ENCODE assay signal across 13 cellular contexts in the genomic region with DNA sequence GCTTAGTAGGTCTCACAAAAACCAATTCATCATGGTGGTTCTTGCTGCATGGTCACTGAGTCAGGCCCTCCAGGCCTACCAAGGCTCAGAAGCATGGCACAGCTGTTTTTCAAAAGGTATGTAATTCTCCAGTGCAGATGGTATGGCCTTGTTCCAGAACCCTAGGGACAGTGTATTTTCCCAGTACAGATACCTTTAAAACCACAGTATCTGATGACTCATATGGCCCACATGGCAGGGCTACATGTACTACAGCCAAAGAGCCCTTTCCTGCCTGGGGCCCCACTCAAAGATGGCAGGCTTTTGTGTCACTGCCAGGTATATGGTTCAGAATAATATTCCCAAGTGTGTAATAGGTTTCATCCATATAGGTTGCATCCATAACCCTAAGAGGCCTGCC. TPM values are rescaled to one million over a fixed set of nuclear protein-coding genes. Genes with fewer than 3 reads are reported as not detected.
DNase-seq lines count a peak whose midpoint lies in the region; ATAC-seq, FAIRE-seq and TF ChIP-seq lines count a peak whose summit lies in the region.
"Had no signal": no experiment of that assay in that cellular context is flagged by ENCODE, and none has a peak within 500 bp of the region (broad histone marks: within the 10 kb centered on the region; RNA-seq: fewer than 3 reads in every experiment).

No MANE protein-coding gene starts in this region.

- H3K9ac ChIP-seq in endothelial cell of umbilical vein (replicated peaks; ENCODE audit: extremely low read depth, insufficient read depth, low read length) = no peak overlapping the region

- no peak for TF ChIP-seq POLR2A in endothelial cell of umbilical vein (IDR thresholded peaks at IDR 0.05; ENCODE audit: low read depth, low read length)

- H3K27ac ChIP-seq in endothelial cell of umbilical vein (ENCODE audit: insufficient read depth, low read depth, low read length) = no peak overlapping the region
- H3K27ac ChIP-seq: lower lobe of right lung, transverse colon had no signal

- peaks cover 36% of the 10 kb centered on the region for H3K4me1 ChIP-seq in endothelial cell of umbilical vein (ENCODE audit: control insufficient read depth, extremely low read depth, insufficient read depth, low read length)
- H3K4me1 ChIP-seq: transverse colon had no signal

- POLR2A ChIA-PET in endothelial cell of umbilical vein (lab: Charles Lee) = no interaction called here

- peak; percentile 4 for DNase-seq in stimulated activated CD4-positive, alpha-beta T cell treated with anti-CD3 and anti-CD28 coated beads, Interleukin-4, amount 100 ng/mL, for 24 hours
- no peak for DNase-seq in stimulated activated CD4-positive, alpha-beta T cell treated with anti-CD3 and anti-CD28 coated beads, Interleukin-1b, Interleukin-23, amount 100 ng/mL, for 48 hours
- DNase-seq in RKO (ENCODE audit: low spot score) = peak; percentile 18
- peak; percentile 60 for DNase-seq in endothelial cell of umbilical vein (ENCODE audit: low read depth, low spot score)
- no peak for DNase-seq in NK-92 (lab: John Stamatoyannopoulos, UW; ENCODE audit: unreplicated experiment)
- DNase-seq in KG1 (lab: John Stamatoyannopoulos, UW) = no peak
- DNase-seq in effector CD8-positive, alpha-beta T cell (lab: John Stamatoyannopoulos, UW) = no peak
- DNase-seq: activated CD4-positive, alpha-beta T cell treated with anti-CD3 and anti-CD28 coated beads, Interleukin-2, amount 50 U/mL, for 4 hours; effector CD4-positive, alpha-beta T cell; lower lobe of right lung; transverse colon had no signal

- no peak overlapping the region for H3K4me2 ChIP-seq in endothelial cell of umbilical vein (ENCODE audit: insufficient read depth, low read length)

- CTCF ChIA-PET in endothelial cell of umbilical vein (lab: Charles Lee) = interaction anchor here (2.3 kb wide), 1 partner anchor 44 kb away, joined by 5 read pairs; no protein-coding TSS in a partner anchor

- intact Hi-C loops in endothelial cell of umbilical vein (cut with micrococcal nuclease) = no loop called here

- dilution Hi-C loops in endothelial cell of umbilical vein (cut with MboI; ENCODE audit: extremely low pct_ligation_motif_present, low sequenced_read_pairs) = no loop called here

- H4K20me1 ChIP-seq in endothelial cell of umbilical vein (replicated peaks; ENCODE audit: control insufficient read depth, extremely low read depth, insufficient read depth, low read length) = no peaks in the 10 kb centered on the region

- H3K27me3 ChIP-seq in endothelial cell of umbilical vein (ENCODE audit: control insufficient read depth in 2 of 2, insufficient read depth in 2 of 2, low read length in 2 of 2) = no peaks in the 10 kb centered on the region
- H3K27me3 ChIP-seq: transverse colon had no signal

- BruUV-seq in endothelial cell of umbilical vein (replicated peaks; lab: Mats Ljungman, UMichigan) = no TSS peak

- no peak for TF ChIP-seq CTCF in endothelial cell of umbilical vein (IDR thresholded peaks at IDR 0.05; ENCODE audit: extremely low read depth in 1 of 2, insufficient read depth in 1 of 2, low read depth in 1 of 2, low read length in 2 of 2)

- H3K79me2 ChIP-seq in endothelial cell of umbilical vein (ENCODE audit: control insufficient read depth, insufficient read depth, low read length) = no peaks in the 10 kb centered on the region

- H3K36me3 ChIP-seq in endothelial cell of umbilical vein (ENCODE audit: control insufficient read depth in 2 of 2, extremely low read depth in 1 of 2, insufficient read depth in 2 of 2, low read length in 2 of 2) = no peaks in the 10 kb centered on the region
- H3K36me3 ChIP-seq: lower lobe of right lung, transverse colon had no signal

- ATAC-seq in GM21381 (IDR thresholded peaks at IDR 0.05; ENCODE audit: unreplicated experiment) = no peak
- ATAC-seq: lower lobe of right lung had no signal

- peak; percentile 62 for FAIRE-seq in endothelial cell of umbilical vein (lab: Jason Lieb, UNC)

- no peaks in the 10 kb centered on the region for H3K9me1 ChIP-seq in endothelial cell of umbilical vein (replicated peaks; ENCODE audit: control insufficient read depth, extremely low read depth, insufficient read depth, low read length)

- no peaks in the 10 kb centered on the region for H3K9me3 ChIP-seq in endothelial cell of umbilical vein (replicated peaks; ENCODE audit: control insufficient read depth, insufficient read depth, low read length)
- H3K9me3 ChIP-seq: lower lobe of right lung, transverse colon had no signal

- H2AFZ ChIP-seq in endothelial cell of umbilical vein (ENCODE audit: low read depth, low read length) = no peak overlapping the region

- no peak overlapping the region for H3K4me3 ChIP-seq in endothelial cell of umbilical vein (replicated peaks in 1 of 3; ENCODE audit: insufficient read depth in 1 of 3, low read depth in 1 of 3, low read length in 3 of 3)
- H3K4me3 ChIP-seq: lower lobe of right lung, transverse colon had no signal

TF ChIP-seq in endothelial cell of umbilical vein, 7 proteins besides CTCF, POLR2A, EP300 and RAD21:
- TF ChIP-seq, protein P1, sequence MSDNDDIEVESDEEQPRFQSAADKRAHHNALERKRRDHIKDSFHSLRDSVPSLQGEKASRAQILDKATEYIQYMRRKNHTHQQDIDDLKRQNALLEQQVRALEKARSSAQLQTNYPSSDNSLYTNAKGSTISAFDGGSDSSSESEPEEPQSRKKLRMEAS (IDR thresholded peaks at IDR 0.05; ENCODE audit: insufficient read depth, insufficient read length) = no peak
- no peak for TF ChIP-seq POLR2AphosphoS5 (IDR thresholded peaks at IDR 0.05; ENCODE audit: insufficient read depth, low read depth, low read length)
- peak; percentile 50 for TF ChIP-seq JUN (IDR thresholded peaks at IDR 0.05; ENCODE audit: borderline replicate concordance, insufficient read depth, insufficient read length, low read depth)
- TF ChIP-seq FOS (IDR thresholded peaks at IDR 0.05; ENCODE audit: borderline replicate concordance, insufficient read depth, low read length) = peak; percentile 75

RNA-seq across cellular contexts. Expression of a gene that starts 16.5 kb away (rescaled TPM):
- total RNA-seq in endothelial cell of umbilical vein = not detected in 2 replicates
- polyA plus RNA-seq in endothelial cell of umbilical vein = not detected in 2 replicates
- polyA plus RNA-seq in endothelial cell of umbilical vein (2011; cell fraction: cytosol; rRNA removed) = 0.08 TPM in 1 of 2 replicates, not detected in the other
- polyA plus RNA-seq in endothelial cell of umbilical vein (2011; cell fraction: nucleus; rRNA removed) = not detected in 2 replicates
- 0.48 TPM in 1 of 2 replicates, not detected in the other for polyA plus RNA-seq in endothelial cell of umbilical vein (2012)
- not detected in 2 replicates for polyA minus RNA-seq in endothelial cell of umbilical vein
- not detected for polyA minus RNA-seq in endothelial cell of umbilical vein (2011; cell fraction: cytosol; rRNA and poly(A)+ RNA removed)
- not detected in 2 replicates for polyA minus RNA-seq in endothelial cell of umbilical vein (2011; cell fraction: nucleus; rRNA and poly(A)+ RNA removed)
- total RNA-seq: NCI-H460, transverse colon had no signal

RNA-seq across cellular contexts. Expression of a gene that starts 29.7 kb away (rescaled TPM):
- total RNA-seq in endothelial cell of umbilical vein = not detected in 2 replicates
- polyA plus RNA-seq in endothelial cell of umbilical vein = not detected in 2 replicates
- polyA plus RNA-seq in endothelial cell of umbilical vein (2011; cell fraction: cytosol; rRNA removed) = not detected in 2 replicates
- not detected in 2 replicates for polyA plus RNA-seq in endothelial cell of umbilical vein (2011; cell fraction: nucleus; rRNA removed)
- not detected in 2 replicates for polyA plus RNA-seq in endothelial cell of umbilical vein (2012)
- polyA minus RNA-seq in endothelial cell of umbilical vein = not detected in 2 replicates
- polyA minus RNA-seq in endothelial cell of umbilical vein (2011; cell fraction: cytosol; rRNA and poly(A)+ RNA removed) = not detected
- not detected in 2 replicates for polyA minus RNA-seq in endothelial cell of umbilical vein (2011; cell fraction: nucleus; rRNA and poly(A)+ RNA removed)
- total RNA-seq: lower lobe of right lung, NCI-H460, transverse colon had no signal

Comparison
In these comparisons a context has a peak if more than half of its experiments do, and no peak if none do; other contexts are left out.
1. DNase-seq: peak in stimulated activated CD4-positive, alpha-beta T cell treated with anti-CD3 and anti-CD28 coated beads, Interleukin-4, amount 100 ng/mL, for 24 hours (single experiment), RKO (single experiment) and endothelial cell of umbilical vein (single experiment); none in stimulated activated CD4-positive, alpha-beta T cell treated with anti-CD3 and anti-CD28 coated beads, Interleukin-1b, Interleukin-23, amount 100 ng/mL, for 48 hours (single experiment), NK-92 (single experiment), KG1 (single experiment) and effector CD8-positive, alpha-beta T cell (single experiment).